ENCODE assay signal across 8 cellular contexts in genomic region chr5:157761690-157762611, GRCh38.
DNase-seq lines count a peak whose midpoint lies in the region; ATAC-seq and TF ChIP-seq lines count a peak whose summit lies in the region.

No MANE protein-coding gene starts in this region.

- H3K4me1 ChIP-seq in parathyroid adenoma = no peaks in the 10 kb centered on the region

- H3K27ac ChIP-seq in WERI-Rb-1 (no peak overlapping the region), parathyroid adenoma (no peak overlapping the region)

- no peak overlapping the region for H3K9ac ChIP-seq in parathyroid adenoma

- no peaks in the 10 kb centered on the region for H3K79me2 ChIP-seq in parathyroid adenoma

- H3K27me3 ChIP-seq in WERI-Rb-1 (ENCODE audit: insufficient read depth, low read depth, severe bottlenecking) (no peaks in the 10 kb centered on the region), parathyroid adenoma (ENCODE audit: control insufficient read depth, insufficient read depth, low read length) (no peaks in the 10 kb centered on the region)

- H3K9me3 ChIP-seq in WERI-Rb-1 (ENCODE audit: severe bottlenecking) = no peaks in the 10 kb centered on the region
- H3K9me3 ChIP-seq in parathyroid adenoma (ENCODE audit: control insufficient read depth, low read length) = no peaks in the 10 kb centered on the region

- no peaks in the 10 kb centered on the region; the same call in 1 of the 2 replicates for H3K36me3 ChIP-seq in WERI-Rb-1
- no peaks in the 10 kb centered on the region for H3K36me3 ChIP-seq in parathyroid adenoma (ENCODE audit: control insufficient read depth, insufficient read depth, low read length)

- no peak overlapping the region for H3K4me3 ChIP-seq in WERI-Rb-1 (ENCODE audit: low read depth, low read length)
- H3K4me3 ChIP-seq in parathyroid adenoma (ENCODE audit: low read depth, low read length) = no peak overlapping the region

- peak; percentile 73 for TF ChIP-seq CTCF in WERI-Rb-1 (IDR thresholded peaks at IDR 0.05; ENCODE audit: low read depth, low read length)
- TF ChIP-seq CTCF in parathyroid adenoma (IDR thresholded peaks at IDR 0.05) = peak; percentile 74

- peak; percentile 53 for DNase-seq in CD1c-positive myeloid dendritic cell (ENCODE audit: extremely low spot score)
- DNase-seq in NCI-H2196 (lab: John Stamatoyannopoulos, UW; ENCODE audit: unreplicated experiment) = peak; percentile 60
- DNase-seq in WERI-Rb-1 = peak; percentile 23
- DNase-seq in glomerular visceral epithelial cell (ENCODE audit: extremely low spot score) = peak; percentile 60

- H2AFZ ChIP-seq in parathyroid adenoma = no peak overlapping the region

- ATAC-seq in GM18502 (IDR thresholded peaks at IDR 0.05; ENCODE audit: poor library complexity, unreplicated experiment) = peak; percentile 83
- peak; percentile 83 for ATAC-seq in HG02981 (IDR thresholded peaks at IDR 0.05; ENCODE audit: unreplicated experiment)
- ATAC-seq in GM18873 (IDR thresholded peaks at IDR 0.05; ENCODE audit: low FRiP score, unreplicated experiment) = no peak

- H3K4me2 ChIP-seq in parathyroid adenoma (ENCODE audit: low read length) = no peak overlapping the region
